In genomic region chr17:41773190-41773588, GRCh38 we compare ENCODE assay signal across 9 cellular contexts. TPM values are rescaled to one million over a fixed set of nuclear protein-coding genes. Genes with fewer than 3 reads are reported as not detected.
A peak's percentile ranks its signal among the peaks of the same experiment; 100 is the strongest.
DNase-seq lines count a peak whose midpoint lies in the region; ATAC-seq and TF ChIP-seq lines count a peak whose summit lies in the region.
"Had no signal": no experiment of that assay in that cellular context is flagged by ENCODE, and none has a peak within 500 bp of the region (broad histone marks: within the 10 kb centered on the region; RNA-seq: fewer than 3 reads in every experiment).

No MANE protein-coding gene starts in this region.

- intact Hi-C loops in mammary epithelial cell (cut with micrococcal nuclease), result loop anchor here (1.0 to 2.0 kb wide), 3 partner anchors 28 to 38 kb away; partner anchors contain the start of gene P3H4
- intact Hi-C loops in left colon (cut with DNase I, micrococcal nuclease), result no loop called here

- no peak overlapping the region for H3K4me3 ChIP-seq in HUES64 (ENCODE audit: low read length)
- no peak overlapping the region for H3K4me3 ChIP-seq in mammary epithelial cell (replicated peaks in 1 of 3; ENCODE audit: insufficient read depth in 1 of 3, low read depth in 2 of 3, low read length in 3 of 3)

- peaks cover 38% of the 10 kb centered on the region for H3K36me3 ChIP-seq in HUES64 (ENCODE audit: insufficient read depth, low read length)
- peaks cover 14% of the 10 kb centered on the region for H3K36me3 ChIP-seq in mammary epithelial cell (ENCODE audit: insufficient read depth, low read length)

- no peaks in the 10 kb centered on the region for H4K20me1 ChIP-seq in mammary epithelial cell (ENCODE audit: insufficient read depth, low read length)

- no peaks in the 10 kb centered on the region for H3K9me3 ChIP-seq in HUES64 (ENCODE audit: insufficient read depth, low read depth, low read length)
- no peaks in the 10 kb centered on the region for H3K9me3 ChIP-seq in mammary epithelial cell (replicated peaks; ENCODE audit: insufficient read depth, low read length)

- H2AFZ ChIP-seq in mammary epithelial cell (ENCODE audit: low read depth, low read length), result no peak overlapping the region

- dilution Hi-C loops in mammary epithelial cell (cut with HindIII; ENCODE audit: low sequenced_read_pairs), result no loop called here

- peaks cover 93% of the 10 kb centered on the region for H3K79me2 ChIP-seq in mammary epithelial cell (ENCODE audit: insufficient read depth, low read length)

- H3K27me3 Mint-ChIP-seq in activated CD8-positive, alpha-beta T cell treated with anti-CD3 and anti-CD28 coated beads, Interleukin-2, amount 10 ng/mL, durations not matched to agents 7 days and 5 days (ENCODE audit: low read depth), result no peaks in the 10 kb centered on the region

- peak overlapping the region; percentile 54 for H3K4me2 ChIP-seq in mammary epithelial cell (ENCODE audit: insufficient read depth, low read depth, low read length)

- POLR2A ChIA-PET in activated CD8-positive, alpha-beta T cell treated with anti-CD3 and anti-CD28 coated beads, Interleukin-2, amount 10 ng/mL, durations not matched to agents 7 days and 5 days (lab: Charles Lee), result no interaction called here

- no peak overlapping the region for H3K27ac Mint-ChIP-seq in activated CD8-positive, alpha-beta T cell treated with anti-CD3 and anti-CD28 coated beads, Interleukin-2, amount 10 ng/mL, durations not matched to agents 7 days and 5 days
- H3K27ac Mint-ChIP-seq: activated T-cell treated with anti-CD3 and anti-CD28 coated beads, Interleukin-2, amount 50 U/mL, for 72 hours had no signal

- H3K9me3 Mint-ChIP-seq in activated CD8-positive, alpha-beta T cell treated with anti-CD3 and anti-CD28 coated beads, Interleukin-2, amount 10 ng/mL, durations not matched to agents 7 days and 5 days (ENCODE audit: insufficient read depth), result no peaks in the 10 kb centered on the region
- H3K9me3 Mint-ChIP-seq: activated T-cell treated with anti-CD3 and anti-CD28 coated beads, Interleukin-2, amount 50 U/mL, for 72 hours had no signal

- CTCF ChIA-PET in mammary epithelial cell (lab: Charles Lee; ENCODE audit: low non-redundant PET), result interaction anchor here (1.0 kb wide), 1 partner anchor 13 kb away, joined by 3 read pairs; no protein-coding TSS in a partner anchor
- CTCF ChIA-PET in activated CD8-positive, alpha-beta T cell treated with anti-CD3 and anti-CD28 coated beads, Interleukin-2, amount 10 ng/mL, durations not matched to agents 7 days and 5 days (lab: Charles Lee), result interaction anchor here (1.3 kb wide), 1 partner anchor 28 kb away, joined by 3 read pairs; no protein-coding TSS in a partner anchor

- H3K27ac ChIP-seq in 22Rv1 (peak overlapping the region; percentile 78), HUES64 (ENCODE audit: low read depth, low read length) (peak overlapping the region; percentile 32), mammary epithelial cell (ENCODE audit: insufficient read depth, low read depth, low read length) (peak overlapping the region; percentile 93)

- H3K9ac ChIP-seq in HUES64 (ENCODE audit: low read depth, low read length) (peak overlapping the region; percentile 24; the same call in 1 of the 2 replicates), mammary epithelial cell (ENCODE audit: insufficient read depth, low read length) (peak overlapping the region; percentile 73)

- in situ Hi-C loops in mammary epithelial cell (cut with MboI; ENCODE audit: low sequenced_read_pairs in 2 of 2), result loop anchor here in 1 of 2 donors (5.0 kb wide), 1 partner anchor 39 kb away; the partner anchor contains the start of genes FKBP10 and P3H4

- TF ChIP-seq CTCF in 22Rv1 (IDR thresholded peaks at IDR 0.05) (no peak), mammary epithelial cell (conservative IDR thresholded peaks at IDR 0.05 in 1 of 2, IDR thresholded peaks at IDR 0.05 in 1 of 2; ENCODE audit: extremely low read depth in 1 of 2, insufficient read depth in 1 of 2, low read depth in 1 of 2, low read length in 2 of 2) (no peak)

- peak; percentile 70 for ATAC-seq in left colon
- ATAC-seq in GM19035 (IDR thresholded peaks at IDR 0.05; ENCODE audit: unreplicated experiment), result no peak
- no peak for ATAC-seq in activated CD8-positive, alpha-beta T cell treated with anti-CD3 and anti-CD28 coated beads, Interleukin-2, amount 10 ng/mL, durations not matched to agents 7 days and 5 days
- ATAC-seq: activated T-cell treated with anti-CD3 and anti-CD28 coated beads, Interleukin-2, amount 50 U/mL, for 72 hours had no signal

- 64% methylated on average over 12 of the region's 12 CpGs for WGBS in HUES64
- 0% methylated on average over 5 of the region's 12 CpGs for WGBS in mammary epithelial cell (ENCODE audit: low coverage, missing lambda C conversion rate)

- no peak overlapping the region for H3K4me3 Mint-ChIP-seq in activated CD8-positive, alpha-beta T cell treated with anti-CD3 and anti-CD28 coated beads, Interleukin-2, amount 10 ng/mL, durations not matched to agents 7 days and 5 days
- H3K4me3 Mint-ChIP-seq: activated T-cell treated with anti-CD3 and anti-CD28 coated beads, Interleukin-2, amount 50 U/mL, for 72 hours had no signal

- H3K27me3 ChIP-seq in HUES64 (ENCODE audit: insufficient read depth, low read length) (no peaks in the 10 kb centered on the region), mammary epithelial cell (ENCODE audit: insufficient read depth, low read length) (no peaks in the 10 kb centered on the region)

- no peaks in the 10 kb centered on the region for H3K36me3 Mint-ChIP-seq in activated CD8-positive, alpha-beta T cell treated with anti-CD3 and anti-CD28 coated beads, Interleukin-2, amount 10 ng/mL, durations not matched to agents 7 days and 5 days (ENCODE audit: low read depth)

- H3K4me1 ChIP-seq in HUES64 (ENCODE audit: insufficient read depth, low read length) (peaks cover 45% of the 10 kb centered on the region), mammary epithelial cell (ENCODE audit: insufficient read depth, low read length) (peaks cover 63% of the 10 kb centered on the region)

- H3K4me1 Mint-ChIP-seq in activated CD8-positive, alpha-beta T cell treated with anti-CD3 and anti-CD28 coated beads, Interleukin-2, amount 10 ng/mL, durations not matched to agents 7 days and 5 days (ENCODE audit: low read depth), result peaks cover 5% of the 10 kb centered on the region

- no TSS peak for BruUV-seq in mammary epithelial cell (replicated peaks; lab: Mats Ljungman, UMichigan)

- DNase-seq in mammary epithelial cell (peak; percentile 99), left colon (peak; percentile 87 to 97), NAMALWA (ENCODE audit: low spot score) (no peak)
- DNase-seq in activated CD8-positive, alpha-beta T cell treated with anti-CD3 and anti-CD28 coated beads, Interleukin-2, amount 10 ng/mL, durations not matched to agents 7 days and 5 days, result no peak
- DNase-seq in activated naive CD4-positive, alpha-beta T cell treated with Interleukin-2 at 50 U/mL for 16 hours, result no peak
- DNase-seq: activated T-cell treated with anti-CD3 and anti-CD28 coated beads, Interleukin-2, amount 50 U/mL, for 72 hours had no signal

RNA-seq across cellular contexts. Expression of gene JUP, which starts 13.3 kb away (rescaled TPM):
- 61.3 TPM for polyA plus RNA-seq in HUES64 (2013, experiment 1 of 2)
- 64.8 TPM for polyA plus RNA-seq in HUES64 (2013, experiment 2 of 2)
- total RNA-seq in mammary epithelial cell, result 100 to 1,000 TPM; 444 to 578 TPM
- polyA plus RNA-seq in mammary epithelial cell, result 223 TPM
- 582 TPM for polyA minus RNA-seq in mammary epithelial cell
- total RNA-seq in left colon, result 100 to 1,000 TPM; 343 to 345 TPM
- 1 to 10 TPM; 5.2 to 6.0 TPM for total RNA-seq in activated CD8-positive, alpha-beta T cell treated with anti-CD3 and anti-CD28 coated beads, Interleukin-2, amount 10 ng/mL, durations not matched to agents 7 days and 5 days

RNA-seq across cellular contexts. Expression of gene P3H4, which starts 38.6 kb away (rescaled TPM):
- 18.0 TPM for polyA plus RNA-seq in HUES64 (2013, experiment 1 of 2)
- 22.3 TPM for polyA plus RNA-seq in HUES64 (2013, experiment 2 of 2)
- total RNA-seq in mammary epithelial cell, result 10 to 100 TPM; 30.5 to 42.3 TPM
- 32.7 TPM for polyA plus RNA-seq in mammary epithelial cell
- polyA minus RNA-seq in mammary epithelial cell, result 6.2 TPM
- total RNA-seq in left colon, result 10 to 100 TPM; 10.7 to 15.3 TPM
- total RNA-seq in activated CD8-positive, alpha-beta T cell treated with anti-CD3 and anti-CD28 coated beads, Interleukin-2, amount 10 ng/mL, durations not matched to agents 7 days and 5 days, result 1 to 10 TPM; 2.7 to 3.5 TPM

RNA-seq across cellular contexts. Expression of gene HAP1, which starts 38.7 kb away (rescaled TPM):
- polyA plus RNA-seq in HUES64 (2013, experiment 1 of 2), result 0.60 TPM
- 0.95 TPM for polyA plus RNA-seq in HUES64 (2013, experiment 2 of 2)
- total RNA-seq in mammary epithelial cell (1 to 10 TPM; 2.2 to 3.7 TPM), left colon (under 1 TPM; 0.42 to 0.73 TPM)
- 0.70 TPM for polyA plus RNA-seq in mammary epithelial cell
- 0.72 TPM for polyA minus RNA-seq in mammary epithelial cell
- total RNA-seq in activated CD8-positive, alpha-beta T cell treated with anti-CD3 and anti-CD28 coated beads, Interleukin-2, amount 10 ng/mL, durations not matched to agents 7 days and 5 days, result under 1 TPM; 0.08 to 0.11 TPM

RNA-seq across cellular contexts. Expression of gene FKBP10, which starts 39.6 kb away (rescaled TPM):
- polyA plus RNA-seq in HUES64 (2013, experiment 1 of 2), result 108 TPM
- polyA plus RNA-seq in HUES64 (2013, experiment 2 of 2), result 105 TPM
- 100 to 1,000 TPM; 131 to 137 TPM for total RNA-seq in mammary epithelial cell
- 99.6 TPM for polyA plus RNA-seq in mammary epithelial cell
- polyA minus RNA-seq in mammary epithelial cell, result 46.0 TPM
- 10 to 100 TPM in 1 of 2 donors, 1 to 10 TPM in 1; 4.2 to 10.8 TPM for total RNA-seq in left colon
- not detected for total RNA-seq in activated CD8-positive, alpha-beta T cell treated with anti-CD3 and anti-CD28 coated beads, Interleukin-2, amount 10 ng/mL, durations not matched to agents 7 days and 5 days

Comparison
In these comparisons a context has a peak if more than half of its experiments do, and no peak if none do; other contexts are left out.
1. H3K27ac ChIP-seq: peak in every context shown above with its lines; median percentile 93 in mammary epithelial cell; 78 in 22Rv1; 32 in HUES64.
2. DNase-seq: peak in mammary epithelial cell (single experiment) and left colon (2 of 2); none in NAMALWA (single experiment), activated CD8-positive, alpha-beta T cell treated with anti-CD3 and anti-CD28 coated beads, Interleukin-2, amount 10 ng/mL, durations not matched to agents 7 days and 5 days (single experiment) and activated naive CD4-positive, alpha-beta T cell treated with Interleukin-2 at 50 U/mL for 16 hours (single experiment).
3. RNA of gene JUP, which starts 13.3 kb away (total RNA-seq): 444 to 578 TPM in mammary epithelial cell and 343 to 345 TPM in left colon; 5.2 to 6.0 TPM in activated CD8-positive, alpha-beta T cell treated with anti-CD3 and anti-CD28 coated beads, Interleukin-2, amount 10 ng/mL, durations not matched to agents 7 days and 5 days; every median in the first group is over 10 times any median in the second.